Comparison of ENCODE assay signal across 1 cellular context in the genomic region with DNA sequence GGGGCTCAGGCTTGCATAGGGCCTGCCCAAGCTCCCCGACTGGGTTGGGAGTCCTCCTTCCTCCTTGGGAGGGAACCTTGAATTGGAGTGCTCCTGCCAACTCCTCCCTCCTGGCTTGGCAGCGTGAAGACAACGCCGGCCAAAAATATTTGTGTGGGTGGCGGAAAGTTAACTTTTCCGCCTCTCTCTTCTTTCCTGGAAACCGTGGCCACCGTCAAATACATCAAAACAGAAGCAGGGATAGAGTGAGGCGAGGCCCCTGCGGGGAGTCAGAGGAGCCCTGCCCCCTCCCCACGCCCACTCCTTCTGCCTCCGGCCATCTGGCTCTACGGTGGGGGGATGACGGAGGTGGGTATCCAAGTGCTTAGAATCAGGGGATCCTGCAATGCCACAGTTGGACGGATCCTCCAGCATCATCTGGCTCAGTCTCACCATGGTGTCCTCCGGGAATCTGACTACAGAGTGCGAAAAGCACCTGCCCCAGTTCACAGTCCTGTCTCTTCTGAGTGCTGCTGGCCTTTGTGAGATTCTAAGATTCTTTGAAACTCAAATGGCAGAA.
TF ChIP-seq lines count a peak whose summit lies in the region.

No MANE protein-coding gene starts in this region.

TF ChIP-seq in HCT116, 20 proteins besides CTCF, POLR2A, EP300 and RAD21:
- no peak for TF ChIP-seq ELF1 (IDR thresholded peaks at IDR 0.05; ENCODE audit: borderline replicate concordance, low read depth)
- TF ChIP-seq, protein P1, sequence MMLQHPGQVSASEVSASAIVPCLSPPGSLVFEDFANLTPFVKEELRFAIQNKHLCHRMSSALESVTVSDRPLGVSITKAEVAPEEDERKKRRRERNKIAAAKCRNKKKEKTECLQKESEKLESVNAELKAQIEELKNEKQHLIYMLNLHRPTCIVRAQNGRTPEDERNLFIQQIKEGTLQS (IDR thresholded peaks at IDR 0.05): no peak
- TF ChIP-seq TCF7L2 (IDR thresholded peaks at IDR 0.05; ENCODE audit: borderline replicate concordance, extremely low read depth, insufficient read depth, insufficient read length): no peak
- no peak for TF ChIP-seq EZH2phosphoT487 (IDR thresholded peaks at IDR 0.05; ENCODE audit: borderline replicate concordance)
- peak; percentile 79 for TF ChIP-seq EGR1 (IDR thresholded peaks at IDR 0.05; ENCODE audit: low read depth)
- no peak for TF ChIP-seq FOSL1 (IDR thresholded peaks at IDR 0.05; ENCODE audit: low read depth)
- TF ChIP-seq CBX3 (IDR thresholded peaks at IDR 0.05; ENCODE audit: low read depth): no peak
- TF ChIP-seq POLR2AphosphoS5 (IDR thresholded peaks at IDR 0.05; ENCODE audit: low read depth, low read length): no peak
- no peak for TF ChIP-seq SP1 (IDR thresholded peaks at IDR 0.05; ENCODE audit: low read depth)
